In the genomic region with DNA sequence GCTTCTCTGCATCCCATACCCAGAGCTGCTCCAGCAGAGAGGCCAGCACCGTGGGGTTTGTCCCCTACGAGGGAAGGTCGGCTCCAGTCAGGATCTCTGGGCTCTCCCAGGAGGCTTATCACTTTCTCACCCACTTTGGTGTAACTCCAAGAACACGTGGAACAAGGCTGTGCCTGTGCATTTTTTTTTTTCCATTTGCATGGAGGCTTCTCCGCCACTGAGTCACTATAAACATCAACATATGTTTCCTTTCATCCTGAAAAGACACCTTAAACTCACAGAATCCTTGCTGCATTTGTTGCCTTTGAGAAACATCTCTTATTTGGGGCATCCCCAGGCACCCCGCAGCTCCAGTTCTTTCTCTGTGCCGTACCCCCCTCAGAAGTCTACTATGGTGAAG, we compare ENCODE assay signal across 13 cellular contexts. TPM values are rescaled to one million over a fixed set of nuclear protein-coding genes. Genes with fewer than 3 reads are reported as not detected.
A peak's percentile ranks its signal among the peaks of the same experiment; 100 is the strongest.
DNase-seq lines count a peak whose midpoint lies in the region; ATAC-seq and TF ChIP-seq lines count a peak whose summit lies in the region.
"Had no signal": no experiment of that assay in that cellular context is flagged by ENCODE, and none has a peak within 500 bp of the region (broad histone marks: within the 10 kb centered on the region; RNA-seq: fewer than 3 reads in every experiment).

No MANE protein-coding gene starts in this region.

- no peak for ATAC-seq in activated CD4-positive, CD25-positive, alpha-beta regulatory T cell treated with anti-CD3 and anti-CD28 coated beads, Interleukin-2, amount 50 U/mL, for 24 hours
- ATAC-seq in CD8-positive, alpha-beta T cell: no peak

- H3F3A ChIP-seq in smooth muscle cell (ENCODE audit: low read depth): peaks cover 10% of the 10 kb centered on the region

- 51% methylated on average over 7 of the region's 7 CpGs for WGBS in smooth muscle cell (ENCODE audit: low lambda C conversion rate)

- POLR2A ChIA-PET in CD8-positive, alpha-beta T cell (lab: Charles Lee): no interaction called here

- no peaks in the 10 kb centered on the region for H3K9me3 ChIP-seq in smooth muscle cell (replicated peaks; ENCODE audit: low read depth)
- no peaks in the 10 kb centered on the region for H3K9me3 ChIP-seq in CD8-positive, alpha-beta T cell (ENCODE audit: low read length)

- H3K4me3 Mint-ChIP-seq in CD8-positive, alpha-beta T cell: no peak overlapping the region

- peaks cover 11% of the 10 kb centered on the region for H3K4me1 ChIP-seq in smooth muscle cell (ENCODE audit: low read depth)
- H3K4me1 ChIP-seq in CD8-positive, alpha-beta T cell (ENCODE audit: insufficient read depth, low read length): peaks cover 8% of the 10 kb centered on the region

- H3K4me1 Mint-ChIP-seq in CD8-positive, alpha-beta T cell (ENCODE audit: low read depth): peaks cover 19% of the 10 kb centered on the region

- no peaks in the 10 kb centered on the region for H3K36me3 Mint-ChIP-seq in CD8-positive, alpha-beta T cell

- H2AFZ ChIP-seq in smooth muscle cell (ENCODE audit: low read depth): no peak overlapping the region
- H2AFZ ChIP-seq: PC-9 had no signal

- H3K27me3 ChIP-seq in smooth muscle cell (ENCODE audit: low read depth): no peaks in the 10 kb centered on the region
- H3K27me3 ChIP-seq in CD8-positive, alpha-beta T cell (ENCODE audit: insufficient read depth, low read length): no peaks in the 10 kb centered on the region

- H3K4me3 ChIP-seq in fibroblast of mammary gland (ENCODE audit: control insufficient read depth, low read depth, low read length) (no peak overlapping the region), smooth muscle cell (no peak overlapping the region)
- no peak overlapping the region for H3K4me3 ChIP-seq in CD8-positive, alpha-beta T cell (ENCODE audit: low read depth, low read length)
- H3K4me3 ChIP-seq: PC-9 had no signal

- peak overlapping the region; percentile 79 for H3K4me2 ChIP-seq in smooth muscle cell
- H3K4me2 ChIP-seq: PC-9 had no signal

- H3K79me2 ChIP-seq in smooth muscle cell (ENCODE audit: low read depth): no peaks in the 10 kb centered on the region

- TF ChIP-seq CTCF in fibroblast of mammary gland (conservative IDR thresholded peaks at IDR 0.05; ENCODE audit: control insufficient read depth, insufficient read depth, low read depth, low read length): no peak
- TF ChIP-seq CTCF in smooth muscle cell (IDR thresholded peaks at IDR 0.05; ENCODE audit: borderline replicate concordance, insufficient read depth, poor library complexity, severe bottlenecking): no peak
- TF ChIP-seq CTCF in CD8-positive, alpha-beta T cell (IDR thresholded peaks at IDR 0.05): no peak

- intact Hi-C loops in CD8-positive, alpha-beta T cell (cut with DNase I, micrococcal nuclease): no loop called here

- H3K27ac Mint-ChIP-seq in CD8-positive, alpha-beta T cell: no peak overlapping the region

- H3K36me3 ChIP-seq in smooth muscle cell (ENCODE audit: low read depth): no peaks in the 10 kb centered on the region
- H3K36me3 ChIP-seq in CD8-positive, alpha-beta T cell (ENCODE audit: insufficient read depth, low read length): no peaks in the 10 kb centered on the region

- peak overlapping the region; percentile 91 for H3K9ac ChIP-seq in smooth muscle cell (ENCODE audit: low read depth)

- H3K9me3 Mint-ChIP-seq in CD8-positive, alpha-beta T cell: peaks cover 4% of the 10 kb centered on the region

- peak overlapping the region; percentile 98 for H3K27ac ChIP-seq in smooth muscle cell (ENCODE audit: low read depth)
- H3K27ac ChIP-seq in CD8-positive, alpha-beta T cell (ENCODE audit: low read depth, low read length): no peak overlapping the region
- H3K27ac ChIP-seq: PC-9 had no signal

- peaks cover 9% of the 10 kb centered on the region for H3K27me3 Mint-ChIP-seq in CD8-positive, alpha-beta T cell (ENCODE audit: low read depth)

- CTCF ChIA-PET in CD8-positive, alpha-beta T cell (lab: Charles Lee): no interaction called here

- no peaks in the 10 kb centered on the region for H4K20me1 ChIP-seq in smooth muscle cell (ENCODE audit: low read depth)

- DNase-seq in ELR (ENCODE audit: low read depth) (peak; percentile 35), amniotic epithelial cell (ENCODE audit: low read depth) (peak; percentile 37), fibroblast of mammary gland (ENCODE audit: low read depth) (peak; percentile 38), smooth muscle cell (lab: John Stamatoyannopoulos, UW; ENCODE audit: unreplicated experiment) (no peak), NCI-H69 (lab: John Stamatoyannopoulos, UW) (no peak)
- no peak for DNase-seq in CD8-positive, alpha-beta T cell
- DNase-seq: DND-41, KG1, NCI-H1417, NCI-H187 treated with DMSO at 0.1 percent for 48 hours, NCI-H524, PC-9 had no signal

RNA-seq across cellular contexts. Expression of a gene that starts 29.4 kb away (rescaled TPM):
- total RNA-seq in smooth muscle cell: 10.2 and 14.1 TPM in 2 replicates
- polyA plus RNA-seq in smooth muscle cell: 6.0 and 8.7 TPM in 2 replicates
- 1 to 10 TPM in 1 of 2 experiments, under 1 TPM in 1; 0.90 to 1.3 TPM for total RNA-seq in CD8-positive, alpha-beta T cell
- total RNA-seq: PC-9 had no signal

Comparison
In these comparisons a context has a peak if more than half of its experiments do, and no peak if none do; other contexts are left out.
1. DNase-seq: peak in ELR (single experiment), amniotic epithelial cell (single experiment) and fibroblast of mammary gland (single experiment); none in smooth muscle cell (single experiment), NCI-H69 (single experiment) and CD8-positive, alpha-beta T cell (0 of 7).